8 cellular contexts compared by ENCODE assay signal in the genomic region with DNA sequence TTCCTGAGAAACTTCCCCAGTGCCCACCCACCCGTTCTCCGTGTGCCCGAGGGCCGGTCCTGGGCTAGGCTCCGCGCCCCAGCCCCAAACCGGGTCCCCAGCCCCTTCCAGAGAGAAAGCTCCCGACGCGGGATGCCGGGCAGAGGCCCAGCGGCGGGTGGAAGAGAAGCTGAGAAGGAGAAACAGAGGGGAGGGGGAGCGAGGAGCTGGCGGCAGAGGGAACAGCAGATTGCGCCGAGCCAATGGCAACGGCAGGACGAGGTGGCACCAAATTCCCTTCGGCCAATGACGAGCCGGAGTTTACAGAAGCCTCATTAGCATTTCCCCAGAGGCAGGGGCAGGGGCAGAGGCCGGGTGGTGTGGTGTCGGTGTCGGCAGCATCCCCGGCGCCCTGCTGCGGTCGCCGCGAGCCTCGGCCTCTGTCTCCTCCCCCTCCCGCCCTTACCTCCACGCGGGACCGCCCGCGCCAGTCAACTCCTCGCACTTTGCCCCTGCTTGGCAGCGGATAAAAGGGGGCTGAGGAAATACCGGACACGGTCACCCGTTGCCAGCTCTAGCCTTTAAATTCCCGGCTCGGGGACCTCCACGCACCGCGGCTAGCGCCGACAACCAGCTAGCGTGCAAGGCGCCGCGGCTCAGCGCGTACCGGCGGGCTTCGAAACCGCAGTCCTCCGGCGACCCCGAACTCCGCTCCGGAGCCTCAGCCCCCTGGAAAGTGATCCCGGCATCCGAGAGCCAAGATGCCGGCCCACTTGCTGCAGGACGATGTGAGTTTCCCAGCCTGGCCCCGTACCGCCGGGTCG. TPM values are rescaled to one million over a fixed set of nuclear protein-coding genes. Genes with fewer than 3 reads are reported as not detected.
DNase-seq lines count a peak whose midpoint lies in the region; ATAC-seq and TF ChIP-seq lines count a peak whose summit lies in the region.

TSS of gene SCD (plus strand) at position 469 of the 803 bp plus-strand sequence. CDS start at position 741, 272 bp downstream.

- no peak for TF ChIP-seq EP300 in gastroesophageal sphincter (IDR thresholded peaks at IDR 0.05)

- no peak for TF ChIP-seq CTCF in HFFc6 (IDR thresholded peaks at IDR 0.05)
- no peak for TF ChIP-seq CTCF in gastroesophageal sphincter (IDR thresholded peaks at IDR 0.05)
- peak; percentile 51 for TF ChIP-seq CTCF in neutrophil (IDR thresholded peaks at IDR 0.05)
- no peak for TF ChIP-seq CTCF in subcutaneous adipose tissue (IDR thresholded peaks at IDR 0.05; ENCODE audit: low read depth)

- peak; percentile 74 for ATAC-seq in gastroesophageal sphincter

- H3K9me3 Mint-ChIP-seq in HFFc6: no peaks in the 10 kb centered on the region

- H3K9me3 ChIP-seq in gastroesophageal sphincter: no peaks in the 10 kb centered on the region
- no peaks in the 10 kb centered on the region for H3K9me3 ChIP-seq in neutrophil

- peaks cover 4% of the 10 kb centered on the region for H3K27me3 Mint-ChIP-seq in HFFc6 (ENCODE audit: insufficient read depth)

- peaks cover 57% of the 10 kb centered on the region for H3K27me3 ChIP-seq in gastroesophageal sphincter
- peaks cover 12% of the 10 kb centered on the region for H3K27me3 ChIP-seq in neutrophil

- peak; percentile 95 for DNase-seq in GM03348 (ENCODE audit: low spot score)
- DNase-seq in HFFc6: peak; percentile 59
- DNase-seq in NAMALWA (ENCODE audit: low spot score): peak; percentile 98
- peak; percentile 97 for DNase-seq in SK-MEL-5 (ENCODE audit: low read depth, low spot score)
- peak; percentile 81 for DNase-seq in activated naive CD4-positive, alpha-beta T cell treated with Interleukin-2 at 50 U/mL for 16 hours

- TF ChIP-seq POLR2A in gastroesophageal sphincter (IDR thresholded peaks at IDR 0.05): peak; percentile 51 to 56

- H3K4me1 Mint-ChIP-seq in HFFc6 (ENCODE audit: low read depth): peaks cover 28% of the 10 kb centered on the region

- H3K27ac Mint-ChIP-seq in HFFc6: no peak within 1 kb of the TSS

- peaks cover 0 to 2% of the 10 kb centered on the region in 2 donors for H3K36me3 ChIP-seq in gastroesophageal sphincter
- no peaks in the 10 kb centered on the region for H3K36me3 ChIP-seq in neutrophil

- peaks cover 0 to 24% (median 16%) of the 10 kb centered on the region in 3 donors for H3K4me1 ChIP-seq in gastroesophageal sphincter
- peaks cover 27 to 43% of the 10 kb centered on the region in 2 experiments for H3K4me1 ChIP-seq in neutrophil (ENCODE audit: control insufficient read depth in 1 of 2, insufficient read depth in 1 of 2, low read depth in 1 of 2, low read length in 1 of 2)

- peak within 1 kb of the TSS in 3 of 4 donors; percentile 11 to 72 (median 45) for H3K27ac ChIP-seq in gastroesophageal sphincter
- peak within 1 kb of the TSS; percentile 74 for H3K27ac ChIP-seq in neutrophil

- H3K36me3 Mint-ChIP-seq in HFFc6 (ENCODE audit: low read depth): no peaks in the 10 kb centered on the region

- 0% methylated on average over 14 of the region's 73 CpGs; no CpG with 5 or more reads in 1 of the 2 donors for WGBS in gastroesophageal sphincter (ENCODE audit: low coverage in 1 of 2), 2 donors

- in situ Hi-C loops in SK-MEL-5 (cut with HindIII; ENCODE audit: low pct_unique_long_range_greater_than_20kb, low sequenced_read_pairs): no loop called here

- peak within 1 kb of the TSS; percentile 44 to 63 for H3K4me3 ChIP-seq in gastroesophageal sphincter
- H3K4me3 ChIP-seq in neutrophil (ENCODE audit: low read depth in 1 of 2, low read length in 1 of 2): peak within 1 kb of the TSS; percentile 80 to 91

- H3K4me3 Mint-ChIP-seq in HFFc6: peak within 1 kb of the TSS; percentile 87

RNA-seq across cellular contexts. Expression of gene SCD, which starts in this region (rescaled TPM):
- 10 to 100 TPM; 11.5 to 16.8 (median 14.9) TPM for total RNA-seq in HFFc6 (2021; fragmentation: NEBNext Ultra II Directional; extraction: Animal tissue kit (Norgen Biotek cat#: 25700))
- 867 and 870 TPM in 2 replicates for total RNA-seq in SK-MEL-5 (2014; rRNA removed; shearing (Covaris generic))
- polyA plus RNA-seq in SK-MEL-5 (2015; cell fraction: cytosol; rRNA removed): 512 and 677 TPM in 2 replicates
- 140 and 171 TPM in 2 replicates for polyA plus RNA-seq in SK-MEL-5 (2015; cell fraction: nucleus; rRNA removed)
- total RNA-seq in gastroesophageal sphincter: 10 to 100 TPM in 3 of 4 donors, 1 to 10 TPM in 1; 9.1 to 25.2 (median 14.0) TPM
- total RNA-seq in subcutaneous adipose tissue: 1,000 to 10,000 TPM in 2 of 4 donors, 100 to 1,000 TPM in 2; 226 to 2,147 (median 965) TPM

Comparison
In these comparisons a context has a peak if more than half of its experiments do, and no peak if none do; other contexts are left out.
1. Peak in every context shown above with its lines: DNase-seq, ATAC-seq, H3K4me3 ChIP-seq and H3K27ac ChIP-seq.
2. RNA of gene SCD (total RNA-seq): 226 to 2,147 TPM in subcutaneous adipose tissue and 867 to 870 TPM in SK-MEL-5; 9.1 to 25.2 TPM in gastroesophageal sphincter and 11.5 to 16.8 TPM in HFFc6; every median in the first group is over 4 times any median in the second.